ENCODE assay signal across 9 cellular contexts in the genomic region with DNA sequence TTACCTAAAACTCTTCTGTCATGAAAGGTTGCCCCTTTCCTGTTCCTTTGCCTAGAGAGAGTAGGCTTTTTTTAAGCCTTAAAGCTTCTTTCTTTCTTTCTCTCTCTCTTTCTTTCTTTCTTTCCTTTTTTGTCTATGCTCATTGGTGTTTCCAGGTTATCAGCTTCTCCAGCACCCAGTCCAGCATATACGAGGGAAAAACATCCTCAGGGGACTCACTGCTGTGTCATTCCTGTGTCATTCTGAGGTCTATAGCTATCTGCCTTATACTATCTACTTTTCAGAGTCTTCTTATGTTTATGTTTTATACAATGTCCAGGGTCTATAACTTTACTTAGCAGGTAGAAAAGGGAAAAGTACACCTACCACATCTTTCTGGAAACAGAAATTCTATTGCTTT. TPM values are rescaled to one million over a fixed set of nuclear protein-coding genes. Genes with fewer than 3 reads are reported as not detected.
"Had no signal": no experiment of that assay in that cellular context is flagged by ENCODE, and none has a peak within 500 bp of the region (broad histone marks: within the 10 kb centered on the region; RNA-seq: fewer than 3 reads in every experiment).

No MANE protein-coding gene starts in this region.

- H3K4me2 ChIP-seq: KMS-11 had no signal

- DNase-seq: IMR-90, KBM-7, KG1 had no signal

- FAIRE-seq: HTR-8/SVneo had no signal

- H3K9ac ChIP-seq: KMS-11 had no signal

- H3K27ac ChIP-seq: HL-60, KMS-11 had no signal

RNA-seq across cellular contexts. Expression of gene PAGE4, which starts 39.6 kb away (rescaled TPM):
- total RNA-seq: HT-29, HT1080, IMR-90 had no signal
- polyA plus RNA-seq: IgD-negative memory B cell, IMR-90 had no signal
